ENCODE assay signal across 1 cellular context in genomic region chr1:64414855-64415546, GRCh38. TPM values are rescaled to one million over a fixed set of nuclear protein-coding genes. Genes with fewer than 3 reads are reported as not detected.
"Had no signal": no experiment of that assay in that cellular context is flagged by ENCODE, and none has a peak within 500 bp of the region (broad histone marks: within the 10 kb centered on the region; RNA-seq: fewer than 3 reads in every experiment).

No MANE protein-coding gene starts in this region.

RNA-seq across cellular contexts. Expression of gene CACHD1, which starts 54.9 kb away (rescaled TPM):
- total RNA-seq: T-helper 1 cell treated with Interleukin-12 subunit alpha and Interleukin-12 subunit beta and Interleukin-4 antibody, amounts not matched to agents 30 ng/mL and 1 ng/mL, for 36 hours had no signal
